ENCODE assay signal across 12 cellular contexts in the genomic region with DNA sequence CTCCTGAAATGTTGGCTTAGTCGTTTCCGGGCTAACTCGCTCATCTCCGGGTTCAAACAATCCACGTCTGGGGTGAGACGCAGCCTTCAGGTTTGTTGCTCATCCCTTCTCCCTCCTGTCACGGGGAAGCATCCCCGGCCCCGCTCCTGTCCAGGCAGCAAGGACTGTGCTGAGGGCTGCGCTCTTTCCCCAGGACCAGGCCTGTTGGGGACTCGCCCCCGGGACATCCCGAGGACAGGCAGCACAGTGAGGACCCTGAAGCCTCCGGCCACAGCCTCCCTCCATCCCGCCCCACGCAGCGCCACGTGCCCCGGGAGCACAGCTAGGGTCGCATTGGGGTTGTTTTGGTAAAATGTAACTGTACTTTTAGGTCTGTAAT.
"Had no signal": no experiment of that assay in that cellular context is flagged by ENCODE, and none has a peak within 500 bp of the region (broad histone marks: within the 10 kb centered on the region; RNA-seq: fewer than 3 reads in every experiment).

No MANE protein-coding gene starts in this region.

- H3K4me1 ChIP-seq: foreskin keratinocyte, tibial artery had no signal

- H3K4me3 ChIP-seq: tibial artery had no signal

- DNase-seq: activated CD8-positive, alpha-beta memory T cell treated with anti-CD3 and anti-CD28 coated beads, Interleukin-2, amount 10 ng/mL, durations not matched to agents 7 days and 5 days; activated naive CD4-positive, alpha-beta T cell treated with Interleukin-2 at 50 U/mL for 16 hours; activated naive CD8-positive, alpha-beta T cell treated with anti-CD3 and anti-CD28 coated beads, Interleukin-2, amount 50 U/mL, for 24 hours; activated T-cell treated with anti-CD3 and anti-CD28 coated beads, Interleukin-2, amount 50 U/mL, for 72 hours; foreskin keratinocyte; nucleus accumbens; SHP77 treated with DMSO at 0.1 percent for 48 hours; small intestine; T-helper 2 cell had no signal

- H3K27me3 ChIP-seq: foreskin keratinocyte, tibial artery had no signal

- ATAC-seq: activated CD8-positive, alpha-beta memory T cell treated with anti-CD3 and anti-CD28 coated beads, Interleukin-2, amount 10 ng/mL, durations not matched to agents 7 days and 5 days; activated T-cell treated with anti-CD3 and anti-CD28 coated beads, Interleukin-2, amount 50 U/mL, for 72 hours; foreskin keratinocyte; naive thymus-derived CD4-positive, alpha-beta T cell; stimulated activated effector memory CD8-positive, alpha-beta T cell treated with anti-CD3 and anti-CD28 coated beads, Interleukin-12 subunit alpha, Interleukin-12 subunit beta, amount 100 ng/mL, for 72 hours had no signal

- H3K36me3 ChIP-seq: tibial artery had no signal

- H3K27ac ChIP-seq: foreskin keratinocyte, tibial artery had no signal
